ENCODE assay signal across 12 cellular contexts in genomic region chr14:31269599-31270195, GRCh38.
"Had no signal": no experiment of that assay in that cellular context is flagged by ENCODE, and none has a peak within 500 bp of the region (broad histone marks: within the 10 kb centered on the region; RNA-seq: fewer than 3 reads in every experiment).

No MANE protein-coding gene starts in this region.

- H3K9me3 Mint-ChIP-seq: effector memory CD8-positive, alpha-beta T cell had no signal

- H3K27ac ChIP-seq: left lung, sigmoid colon, tibial nerve, VCaP had no signal

- H3K4me3 Mint-ChIP-seq: activated CD4-positive, alpha-beta memory T cell treated with anti-CD3 and anti-CD28 coated beads, Interleukin-2, amount 10 ng/mL, durations not matched to agents 7 days and 5 days; activated CD4-positive, alpha-beta T cell treated with anti-CD3 and anti-CD28 coated beads for 36 hours; activated naive CD8-positive, alpha-beta T cell treated with anti-CD3 and anti-CD28 coated beads, Interleukin-2, amount 50 U/mL, for 24 hours; effector memory CD8-positive, alpha-beta T cell; stimulated activated naive B cell treated with anti-CD40 and anti-IgM and Interleukin-4, amounts not matched to agents 10 μg/mL and 1 μg/mL and 100 μg/mL, for 72 hours; T-cell had no signal

- H3K36me3 ChIP-seq: left lung, sigmoid colon, tibial nerve had no signal

- H3K27me3 Mint-ChIP-seq: activated CD4-positive, alpha-beta memory T cell treated with anti-CD3 and anti-CD28 coated beads, Interleukin-2, amount 10 ng/mL, durations not matched to agents 7 days and 5 days; activated CD4-positive, alpha-beta T cell treated with anti-CD3 and anti-CD28 coated beads for 36 hours; activated naive CD8-positive, alpha-beta T cell treated with anti-CD3 and anti-CD28 coated beads, Interleukin-2, amount 50 U/mL, for 24 hours; effector memory CD8-positive, alpha-beta T cell; T-cell had no signal

- ATAC-seq: activated CD4-positive, alpha-beta T cell treated with anti-CD3 and anti-CD28 coated beads for 36 hours; activated naive CD8-positive, alpha-beta T cell treated with anti-CD3 and anti-CD28 coated beads, Interleukin-2, amount 50 U/mL, for 24 hours; effector memory CD8-positive, alpha-beta T cell; stimulated activated naive B cell treated with anti-CD40 and anti-IgM and Interleukin-4, amounts not matched to agents 10 μg/mL and 1 μg/mL and 100 μg/mL, for 72 hours; T-cell had no signal

- DNase-seq: caudate nucleus; cortex of kidney; effector memory CD8-positive, alpha-beta T cell; left lung; sigmoid colon; stimulated activated naive B cell treated with anti-CD40 and anti-IgM and Interleukin-4, amounts not matched to agents 10 μg/mL and 1 μg/mL and 100 μg/mL, for 72 hours; T-cell had no signal

- H3K4me3 ChIP-seq: left lung, sigmoid colon, tibial nerve had no signal

- H3K27ac Mint-ChIP-seq: activated CD4-positive, alpha-beta memory T cell treated with anti-CD3 and anti-CD28 coated beads, Interleukin-2, amount 10 ng/mL, durations not matched to agents 7 days and 5 days; activated CD4-positive, alpha-beta T cell treated with anti-CD3 and anti-CD28 coated beads for 36 hours; activated naive CD8-positive, alpha-beta T cell treated with anti-CD3 and anti-CD28 coated beads, Interleukin-2, amount 50 U/mL, for 24 hours; stimulated activated naive B cell treated with anti-CD40 and anti-IgM and Interleukin-4, amounts not matched to agents 10 μg/mL and 1 μg/mL and 100 μg/mL, for 72 hours; T-cell had no signal

- H3K36me3 Mint-ChIP-seq: T-cell had no signal

- H3K9me3 ChIP-seq: sigmoid colon had no signal
